In genomic region chr9:2857564-2858198, GRCh38 we compare ENCODE assay signal across 9 cellular contexts. TPM values are rescaled to one million over a fixed set of nuclear protein-coding genes. Genes with fewer than 3 reads are reported as not detected.
DNase-seq lines count a peak whose midpoint lies in the region; ATAC-seq and TF ChIP-seq lines count a peak whose summit lies in the region.
"Had no signal": no experiment of that assay in that cellular context is flagged by ENCODE, and none has a peak within 500 bp of the region (broad histone marks: within the 10 kb centered on the region; RNA-seq: fewer than 3 reads in every experiment).

No MANE protein-coding gene starts in this region.

- peak; percentile 88 for TF ChIP-seq RAD21 in SK-N-SH (IDR thresholded peaks at IDR 0.05; ENCODE audit: low read length)

- DNase-seq in DMS 273 (lab: John Stamatoyannopoulos, UW; ENCODE audit: unreplicated experiment): peak; percentile 87
- DNase-seq in DMS 273 treated with DMSO at 0.1 percent for 48 hours (lab: John Stamatoyannopoulos, UW): no peak
- DNase-seq in NAMALWA (ENCODE audit: low spot score): peak; percentile 86
- DNase-seq in SK-N-SH: peak; percentile 76
- peak; percentile 25 for DNase-seq in activated naive CD8-positive, alpha-beta T cell treated with anti-CD3 and anti-CD28 coated beads, Interleukin-2, amount 50 U/mL, for 16 hours (ENCODE audit: low read depth, low spot score)
- peak; percentile 51 for DNase-seq in left cardiac atrium
- peak; percentile 78 for DNase-seq in retina

- intact Hi-C loops in left cardiac atrium (cut with DNase I): loop anchor here in 1 of 2 donors (2.0 to 5.0 kb wide), 2 partner anchors 323 to 1520 kb away; no protein-coding TSS in a partner anchor

- no peak overlapping the region for H2AFZ ChIP-seq in SK-N-SH (ENCODE audit: low read depth)

- no peaks in the 10 kb centered on the region for H3K9me2 ChIP-seq in SK-N-SH

- H3K4me2 ChIP-seq in SK-N-SH: no peak overlapping the region
- H3K4me2 ChIP-seq: BLaER1 had no signal

- peak overlapping the region in 1 of 2 experiments; percentile 34; a peak in 1 of 4 replicates for H3K4me3 ChIP-seq in SK-N-SH (ENCODE audit: low read depth in 2 of 2, low read length in 1 of 2)
- H3K4me3 ChIP-seq: BLaER1 had no signal

- CTCF ChIA-PET in SK-N-SH (lab: Yijun Ruan, JAX): interaction anchor here (0.6 to 3.1 kb wide), 37 partner anchors 10 to 1781 kb away, joined by 3 to 41 read pairs (median 4); partner anchors contain the start of gene PUM3

- peak; percentile 92 for TF ChIP-seq CTCF in SK-N-SH (IDR thresholded peaks at IDR 0.05)

- no peaks in the 10 kb centered on the region for H3K79me2 ChIP-seq in SK-N-SH (ENCODE audit: insufficient read depth)

- no peaks in the 10 kb centered on the region for H3F3A ChIP-seq in SK-N-SH (replicated peaks; ENCODE audit: insufficient read depth)

- no peaks in the 10 kb centered on the region for H4K20me1 ChIP-seq in SK-N-SH (ENCODE audit: insufficient read depth)
- H4K20me1 ChIP-seq: BLaER1 had no signal

- no peaks in the 10 kb centered on the region for H3K9me3 ChIP-seq in SK-N-SH
- H3K9me3 ChIP-seq: BLaER1 had no signal

- 14% methylated on average over 8 of the region's 8 CpGs for WGBS in SK-N-SH (ENCODE audit: low lambda C conversion rate)

- H3K9ac ChIP-seq in SK-N-SH: no peak overlapping the region
- H3K9ac ChIP-seq: BLaER1 had no signal

- no peak overlapping the region for H3K27ac ChIP-seq in SK-N-SH (ENCODE audit: low read depth in 2 of 2, low read length in 1 of 2)
- H3K27ac ChIP-seq: BLaER1 had no signal

- peaks cover 22% of the 10 kb centered on the region for H3K27me3 ChIP-seq in SK-N-SH (ENCODE audit: insufficient read depth)
- H3K27me3 ChIP-seq: BLaER1 had no signal

- POLR2A ChIA-PET in SK-N-SH (lab: Yijun Ruan, JAX): no interaction called here

- no peak for TF ChIP-seq EP300 in SK-N-SH (IDR thresholded peaks at IDR 0.05; ENCODE audit: borderline replicate concordance in 1 of 2, low read depth in 1 of 2, low read length in 1 of 2)

- no peaks in the 10 kb centered on the region for H3K36me3 ChIP-seq in SK-N-SH (replicated peaks in 1 of 2; ENCODE audit: control insufficient read depth in 1 of 2, insufficient read depth in 2 of 2, low read length in 1 of 2)
- H3K36me3 ChIP-seq: BLaER1 had no signal

- H3K4me1 ChIP-seq in SK-N-SH (ENCODE audit: control insufficient read depth in 1 of 2, insufficient read depth in 2 of 2, low read depth in 1 of 2, low read length in 1 of 2): no peaks in the 10 kb centered on the region
- H3K4me1 ChIP-seq: BLaER1 had no signal

- peak; percentile 89 for ATAC-seq in HG02588 (IDR thresholded peaks at IDR 0.05; ENCODE audit: unreplicated experiment)
- peak; percentile 82 to 85 for ATAC-seq in left cardiac atrium

TF ChIP-seq in SK-N-SH, 30 proteins besides CTCF, POLR2A, EP300 and RAD21:
- no peak for TF ChIP-seq JUND (IDR thresholded peaks at IDR 0.05)
- TF ChIP-seq TCF12 (IDR thresholded peaks at IDR 0.05): peak; percentile 64; the same call in 1 of the 2 replicates
- no peak for TF ChIP-seq TEAD4 (IDR thresholded peaks at IDR 0.05; ENCODE audit: borderline replicate concordance, insufficient read depth)
- TF ChIP-seq RCOR1 (IDR thresholded peaks at IDR 0.05; ENCODE audit: low read length): no peak
- no peak for TF ChIP-seq GATA2 (CRISPR knock-in tag; IDR thresholded peaks at IDR 0.05)
- TF ChIP-seq PBX3 (IDR thresholded peaks at IDR 0.05): no peak
- no peak for TF ChIP-seq USF2 (IDR thresholded peaks at IDR 0.05; ENCODE audit: borderline replicate concordance, low read depth, low read length)
- no peak for TF ChIP-seq IRF3 (IDR thresholded peaks at IDR 0.05; ENCODE audit: low read depth, low read length)
- TF ChIP-seq MEF2A (IDR thresholded peaks at IDR 0.05; ENCODE audit: borderline replicate concordance, low read depth): no peak
- TF ChIP-seq SMC3 (IDR thresholded peaks at IDR 0.05; ENCODE audit: low read depth, low read length): peak; percentile 81
- no peak for TF ChIP-seq FOSL2 (IDR thresholded peaks at IDR 0.05; ENCODE audit: borderline replicate concordance, low read depth)
- no peak for TF ChIP-seq NRF1 (IDR thresholded peaks at IDR 0.05; ENCODE audit: low read depth, low read length)
- TF ChIP-seq ZBTB33 (IDR thresholded peaks at IDR 0.05; ENCODE audit: borderline replicate concordance, low read depth): no peak
- TF ChIP-seq RFX5 (IDR thresholded peaks at IDR 0.05; ENCODE audit: low read length): no peak
- no peak for TF ChIP-seq GABPA (IDR thresholded peaks at IDR 0.05; ENCODE audit: low read depth)
- no peak for TF ChIP-seq EZH2phosphoT487 (IDR thresholded peaks at IDR 0.05; ENCODE audit: borderline replicate concordance, low read depth)
- no peak for TF ChIP-seq USF1 (IDR thresholded peaks at IDR 0.05; ENCODE audit: borderline replicate concordance, low read depth)

RNA-seq across cellular contexts. Expression of gene PUM3, which starts 13.8 kb away (rescaled TPM):
- 33.0 and 40.8 TPM in 2 replicates for polyA plus RNA-seq in SK-N-SH (2012; rRNA removed)
- 37.8 and 45.1 TPM in 2 replicates for polyA plus RNA-seq in SK-N-SH (2012; cell fraction: cytosol; rRNA removed)
- polyA plus RNA-seq in SK-N-SH (2012; cell fraction: nucleus; rRNA removed): 57.6 and 70.3 TPM in 2 replicates
- 10 to 100 TPM; 17.8 to 29.8 TPM for total RNA-seq in left cardiac atrium
